ENCODE assay signal across 8 cellular contexts in genomic region chr13:41222259-41222852, GRCh38. TPM values are rescaled to one million over a fixed set of nuclear protein-coding genes. Genes with fewer than 3 reads are reported as not detected.
DNase-seq lines count a peak whose midpoint lies in the region; ATAC-seq and TF ChIP-seq lines count a peak whose summit lies in the region.

No MANE protein-coding gene starts in this region.

- H3K27me3 ChIP-seq in KMS-11 (ENCODE audit: insufficient read depth, low read depth) = no peaks in the 10 kb centered on the region
- no peaks in the 10 kb centered on the region for H3K27me3 ChIP-seq in ascending aorta
- H3K27me3 ChIP-seq in hepatocyte = no peaks in the 10 kb centered on the region

- H3K9me3 ChIP-seq in ascending aorta (no peaks in the 10 kb centered on the region), hepatocyte (ENCODE audit: low read depth) (no peaks in the 10 kb centered on the region)

- H3K4me1 ChIP-seq in KMS-11 (ENCODE audit: low read depth, poor library complexity, severe bottlenecking) = no peaks in the 10 kb centered on the region
- no peaks in the 10 kb centered on the region for H3K4me1 ChIP-seq in ascending aorta
- no peaks in the 10 kb centered on the region for H3K4me1 ChIP-seq in hepatocyte (ENCODE audit: insufficient read depth)

- intact Hi-C loops in ascending aorta (cut with DNase I) = loop anchor here (2.0 kb wide), 1 partner anchor 148 kb away; no protein-coding TSS in a partner anchor

- H3K36me3 ChIP-seq in KMS-11 (ENCODE audit: insufficient read depth) = no peaks in the 10 kb centered on the region
- H3K36me3 ChIP-seq in ascending aorta = no peaks in the 10 kb centered on the region
- no peaks in the 10 kb centered on the region for H3K36me3 ChIP-seq in hepatocyte (replicated peaks; ENCODE audit: insufficient read depth, low read depth)

- H2AFZ ChIP-seq in KMS-11 (ENCODE audit: low read depth) (no peak overlapping the region), hepatocyte (no peak overlapping the region)

- H3K4me3 ChIP-seq in KMS-11 (IDR thresholded peaks at IDR 0.05; ENCODE audit: insufficient read depth, low read depth, low read length) (no peak overlapping the region), ascending aorta (no peak overlapping the region), hepatocyte (no peak overlapping the region)

- TF ChIP-seq CTCF in GM20000 (IDR thresholded peaks at IDR 0.05; ENCODE audit: extremely low read depth, missing control alignments) (peak; percentile 48), KMS-11 (conservative IDR thresholded peaks at IDR 0.05; ENCODE audit: low read depth, low read length) (peak; percentile 73), ascending aorta (IDR thresholded peaks at IDR 0.05) (peak; percentile 52 to 80 (median 70)), hepatocyte (IDR thresholded peaks at IDR 0.05; ENCODE audit: poor library complexity) (peak; percentile 64)

- H3K27ac ChIP-seq in KMS-11 = no peak overlapping the region
- no peak overlapping the region for H3K27ac ChIP-seq in ascending aorta
- H3K27ac ChIP-seq in hepatocyte = no peak overlapping the region

- no peaks in the 10 kb centered on the region for H4K20me1 ChIP-seq in KMS-11 (ENCODE audit: insufficient read depth)
- H4K20me1 ChIP-seq in hepatocyte (ENCODE audit: insufficient read depth, poor library complexity, severe bottlenecking) = no peaks in the 10 kb centered on the region

- 63% methylated on average over 6 of the region's 6 CpGs for WGBS in hepatocyte (ENCODE audit: low lambda C conversion rate, missing lambda C conversion rate)

- H3K79me2 ChIP-seq in KMS-11 (ENCODE audit: insufficient read depth, low read depth) (no peaks in the 10 kb centered on the region), hepatocyte (no peaks in the 10 kb centered on the region)

- DNase-seq in D341Med (ENCODE audit: low spot score) (peak; percentile 63), GM20000 (ENCODE audit: low spot score) (peak; percentile 68), SW 1271 (lab: John Stamatoyannopoulos, UW) (peak; percentile 1 to 55), ascending aorta (ENCODE audit: low spot score in 2 of 2) (peak in 1 of 2 donors; percentile 68), hepatocyte (ENCODE audit: low spot score) (peak; percentile 68)
- DNase-seq in stimulated activated CD4-positive, alpha-beta T cell treated with anti-CD3 and anti-CD28 coated beads, Interleukin-12 subunit alpha, Interleukin-12 subunit beta, amount 100 ng/mL, for 4 hours = peak; percentile 13

- H3K4me2 ChIP-seq in KMS-11 (no peak overlapping the region), hepatocyte (no peak overlapping the region)

- H3K9me2 ChIP-seq in hepatocyte (replicated peaks; ENCODE audit: insufficient read depth) = no peaks in the 10 kb centered on the region

- no peak overlapping the region for H3K9ac ChIP-seq in KMS-11

- no peak for ATAC-seq in HG03025 (IDR thresholded peaks at IDR 0.05; ENCODE audit: low FRiP score, unreplicated experiment)

RNA-seq across cellular contexts. Expression of gene KBTBD7, which starts 28.0 kb away (rescaled TPM):
- total RNA-seq in ascending aorta (2.1 TPM), hepatocyte (11.0 and 12.9 TPM in 2 replicates)
- polyA plus RNA-seq in hepatocyte = 2.9 and 5.7 TPM in 2 replicates

RNA-seq across cellular contexts. Expression of gene MTRF1, which starts 41.0 kb away (rescaled TPM):
- total RNA-seq in ascending aorta (17.5 TPM), hepatocyte (11.3 and 18.5 TPM in 2 replicates)
- polyA plus RNA-seq in hepatocyte = 10.4 and 11.8 TPM in 2 replicates
